Comparison of ENCODE assay signal across 11 cellular contexts in the genomic region with DNA sequence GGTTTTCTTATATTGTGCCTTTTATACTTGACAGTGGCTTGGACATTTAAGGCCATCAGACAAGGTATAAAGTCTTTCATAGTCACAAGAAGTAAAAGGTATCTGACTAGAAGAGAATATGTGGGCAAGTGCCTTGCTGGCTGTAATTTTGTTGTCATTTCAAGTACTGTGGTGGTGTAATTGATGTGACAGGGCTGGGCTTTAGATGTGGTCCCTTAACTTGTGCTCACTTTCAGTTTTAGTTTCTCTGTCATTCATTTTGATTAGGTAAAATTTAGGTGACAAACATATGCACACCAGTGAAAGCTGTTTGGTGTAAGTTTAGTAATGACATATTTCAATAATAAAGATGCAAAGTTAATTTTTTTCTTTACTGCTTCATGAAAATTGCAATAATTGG. TPM values are rescaled to one million over a fixed set of nuclear protein-coding genes. Genes with fewer than 3 reads are reported as not detected.
A peak's percentile ranks its signal among the peaks of the same experiment; 100 is the strongest.
DNase-seq lines count a peak whose midpoint lies in the region; ATAC-seq and TF ChIP-seq lines count a peak whose summit lies in the region.
"Had no signal": no experiment of that assay in that cellular context is flagged by ENCODE, and none has a peak within 500 bp of the region (broad histone marks: within the 10 kb centered on the region; RNA-seq: fewer than 3 reads in every experiment).

No MANE protein-coding gene starts in this region.

- H3K4me1 Mint-ChIP-seq in activated naive CD8-positive, alpha-beta T cell treated with anti-CD3 and anti-CD28 coated beads for 36 hours = peaks cover 10% of the 10 kb centered on the region
- H3K4me1 Mint-ChIP-seq: nephron had no signal

- H3K79me2 ChIP-seq in PC-3 (ENCODE audit: low read length) = no peaks in the 10 kb centered on the region

- no peaks in the 10 kb centered on the region for H3K9me2 ChIP-seq in PC-3 (replicated peaks; ENCODE audit: low read length)

- CTCF ChIA-PET in PC-3 (lab: Charles Lee) = no interaction called here

- no peak for TF ChIP-seq POLR2A in vagina (IDR thresholded peaks at IDR 0.05)

- H3F3A ChIP-seq in PC-3 (ENCODE audit: low read length, unreplicated experiment) = no peaks in the 10 kb centered on the region

- TF ChIP-seq CTCF in PC-3 (conservative IDR thresholded peaks at IDR 0.05; ENCODE audit: low read depth, low read length) = no peak
- no peak for TF ChIP-seq CTCF in vagina (IDR thresholded peaks at IDR 0.05)

- H4K20me1 ChIP-seq in PC-3 (ENCODE audit: low read length) = peaks cover 6% of the 10 kb centered on the region; the same call in 1 of the 2 replicates

- no peak overlapping the region for H3K4me3 Mint-ChIP-seq in activated naive CD8-positive, alpha-beta T cell treated with anti-CD3 and anti-CD28 coated beads for 36 hours
- H3K4me3 Mint-ChIP-seq: nephron had no signal

- intact Hi-C loops in PC-3 (cut with micrococcal nuclease) = no loop called here
- intact Hi-C loops in vagina (cut with DNase I) = no loop called here

- peaks cover 13% of the 10 kb centered on the region for H3K36me3 Mint-ChIP-seq in activated naive CD8-positive, alpha-beta T cell treated with anti-CD3 and anti-CD28 coated beads for 36 hours

- no peaks in the 10 kb centered on the region for H3K9me3 ChIP-seq in PC-3 (ENCODE audit: low read length)
- no peaks in the 10 kb centered on the region for H3K9me3 ChIP-seq in vagina

- no peaks in the 10 kb centered on the region for H3K9me3 Mint-ChIP-seq in activated naive CD8-positive, alpha-beta T cell treated with anti-CD3 and anti-CD28 coated beads for 36 hours
- H3K9me3 Mint-ChIP-seq: nephron had no signal

- H3K27ac ChIP-seq in PC-3 (ENCODE audit: low read length) (no peak overlapping the region), vagina (no peak overlapping the region)

- H3K4me3 ChIP-seq in PC-3 (ENCODE audit: low read length) (no peak overlapping the region), vagina (no peak overlapping the region)

- no peak overlapping the region for H3K4me2 ChIP-seq in PC-3 (ENCODE audit: low read length)

- H3K27ac Mint-ChIP-seq in activated naive CD8-positive, alpha-beta T cell treated with anti-CD3 and anti-CD28 coated beads for 36 hours = no peak overlapping the region
- H3K27ac Mint-ChIP-seq: nephron had no signal

- peak; percentile 14 for DNase-seq in activated naive CD8-positive, alpha-beta T cell treated with anti-CD3 and anti-CD28 coated beads for 36 hours
- DNase-seq in PC-3 = no peak
- no peak for DNase-seq in SW 1271 (lab: John Stamatoyannopoulos, UW)
- DNase-seq in DMS53 (lab: John Stamatoyannopoulos, UW) = no peak
- no peak for DNase-seq in vagina (ENCODE audit: extremely low spot score in 2 of 2)
- DNase-seq: foreskin fibroblast, NCI-H1092 had no signal

- H3K36me3 ChIP-seq in PC-3 (ENCODE audit: low read depth, low read length) (peaks cover 41% of the 10 kb centered on the region), vagina (no peaks in the 10 kb centered on the region)

- ATAC-seq in GM18870 (IDR thresholded peaks at IDR 0.05; ENCODE audit: unreplicated experiment) (peak; percentile 79), GM21515 (IDR thresholded peaks at IDR 0.05; ENCODE audit: unreplicated experiment) (peak; percentile 80), HG03175 (IDR thresholded peaks at IDR 0.05; ENCODE audit: unreplicated experiment) (peak; percentile 77), PC-3 (no peak)

- H3K9ac ChIP-seq in PC-3 (ENCODE audit: low read length) = no peak overlapping the region

- no peaks in the 10 kb centered on the region for H3K27me3 ChIP-seq in PC-3 (ENCODE audit: low read length)
- no peaks in the 10 kb centered on the region for H3K27me3 ChIP-seq in vagina

- H3K4me1 ChIP-seq in PC-3 (ENCODE audit: insufficient read depth, low read length) (no peaks in the 10 kb centered on the region), vagina (no peaks in the 10 kb centered on the region)

- POLR2A ChIA-PET in PC-3 (lab: Charles Lee; ENCODE audit: unreplicated experiment) = no interaction called here

- BruUV-seq in PC-3 (replicated peaks; lab: Mats Ljungman, UMichigan) = no TSS peak

- no peaks in the 10 kb centered on the region for H3K27me3 Mint-ChIP-seq in activated naive CD8-positive, alpha-beta T cell treated with anti-CD3 and anti-CD28 coated beads for 36 hours

- no peak overlapping the region for H2AFZ ChIP-seq in PC-3 (ENCODE audit: low read length)

RNA-seq across cellular contexts. Expression of a gene that starts 31.2 kb away (rescaled TPM):
- total RNA-seq in activated naive CD8-positive, alpha-beta T cell treated with anti-CD3 and anti-CD28 coated beads for 36 hours = not detected
- total RNA-seq in PC-3 (2014; rRNA removed) (not detected in 2 replicates), vagina (not detected)
